1 cellular context compared by ENCODE assay signal in genomic region chr5:94025788-94026473, GRCh38.
TF ChIP-seq lines count a peak whose summit lies in the region.

No MANE protein-coding gene starts in this region.

TF ChIP-seq in HepG2, 621 proteins besides CTCF, POLR2A, EP300 and RAD21 (continued from another document and continues in another):
- TF ChIP-seq PTBP1 (IDR thresholded peaks at IDR 0.05; ENCODE audit: low read depth, low read length, poor library complexity, severe bottlenecking) (no peak), ZNF276 (CRISPR knock-in tag; IDR thresholded peaks at IDR 0.05; ENCODE audit: low read depth) (no peak), ZNF407 (CRISPR knock-in tag; IDR thresholded peaks at IDR 0.05; ENCODE audit: not compliant biosample characterization) (no peak), RXRA (CRISPR knock-in tag; IDR thresholded peaks at IDR 0.05) (peak; percentile 64; the same call in 1 of the 2 replicates), HNF4A (CRISPR knock-in tag; IDR thresholded peaks at IDR 0.05) (peak; percentile 96), HNRNPL (IDR thresholded peaks at IDR 0.05; ENCODE audit: low read depth, low read length) (no peak), RCOR2 (CRISPR knock-in tag; IDR thresholded peaks at IDR 0.05) (peak; percentile 45; the same call in 1 of the 2 replicates), ZC3H4 (CRISPR knock-in tag; IDR thresholded peaks at IDR 0.05; ENCODE audit: borderline replicate concordance) (no peak), XBP1 (CRISPR knock-in tag; IDR thresholded peaks at IDR 0.05) (no peak), GATAD1 (CRISPR knock-in tag; IDR thresholded peaks at IDR 0.05) (no peak), CBX1 (IDR thresholded peaks at IDR 0.05; ENCODE audit: low read depth) (no peak), HOXA3 (CRISPR knock-in tag; IDR thresholded peaks at IDR 0.05) (0 out of 2 replicates have a peak, but pooled peaks have one; percentile 22), SKIL (CRISPR knock-in tag; IDR thresholded peaks at IDR 0.05; ENCODE audit: borderline replicate concordance) (no peak), ZNF572 (CRISPR knock-in tag; IDR thresholded peaks at IDR 0.05) (0 out of 2 replicates have a peak, but pooled peaks have one; percentile 62), ZNF431 (CRISPR knock-in tag; IDR thresholded peaks at IDR 0.05; ENCODE audit: borderline replicate concordance, low read depth) (no peak), ZNF839 (CRISPR knock-in tag; IDR thresholded peaks at IDR 0.05; ENCODE audit: borderline replicate concordance) (no peak; the same call in 1 of the 2 replicates), MAFF (IDR thresholded peaks at IDR 0.05; ENCODE audit: low read depth, low read length) (no peak), HNF1B (CRISPR knock-in tag; IDR thresholded peaks at IDR 0.05) (peak; percentile 47; the same call in 1 of the 2 replicates), ZKSCAN5 (CRISPR knock-in tag; IDR thresholded peaks at IDR 0.05) (no peak), CHD2 (IDR thresholded peaks at IDR 0.05; ENCODE audit: low read depth, low read length) (no peak), ASH2L (IDR thresholded peaks at IDR 0.05; ENCODE audit: insufficient read length, low read depth, low read length) (no peak), RARG (CRISPR knock-in tag; IDR thresholded peaks at IDR 0.05; ENCODE audit: low read depth) (no peak), GFI1 (CRISPR knock-in tag; IDR thresholded peaks at IDR 0.05; ENCODE audit: borderline replicate concordance) (no peak), ZEB1 (IDR thresholded peaks at IDR 0.05; ENCODE audit: insufficient replicate concordance, low read depth) (no peak), ZNF20 (CRISPR knock-in tag; IDR thresholded peaks at IDR 0.05) (no peak), ZNF720 (CRISPR knock-in tag; IDR thresholded peaks at IDR 0.05) (no peak), ZNF891 (CRISPR knock-in tag; IDR thresholded peaks at IDR 0.05) (no peak), TEF (CRISPR knock-in tag; IDR thresholded peaks at IDR 0.05) (no peak), ZNF780A (CRISPR knock-in tag; IDR thresholded peaks at IDR 0.05) (no peak), ZNF367 (CRISPR knock-in tag; IDR thresholded peaks at IDR 0.05; ENCODE audit: borderline replicate concordance) (no peak), RAD51 (IDR thresholded peaks at IDR 0.05; ENCODE audit: borderline replicate concordance) (no peak), ZNF678 (CRISPR knock-in tag; IDR thresholded peaks at IDR 0.05) (no peak), NKX3-1 (CRISPR knock-in tag; IDR thresholded peaks at IDR 0.05) (no peak), THRA (CRISPR knock-in tag; IDR thresholded peaks at IDR 0.05; ENCODE audit: borderline replicate concordance) (0 out of 2 replicates have a peak, but pooled peaks have one; percentile 24), ZNF704 (CRISPR knock-in tag; IDR thresholded peaks at IDR 0.05; ENCODE audit: borderline replicate concordance) (no peak), SRSF1 (optimal IDR thresholded peaks at IDR 0.05; ENCODE audit: low read depth, low read length) (no peak), NFKB2 (CRISPR knock-in tag; IDR thresholded peaks at IDR 0.05; ENCODE audit: borderline replicate concordance) (no peak), ZNF253 (CRISPR knock-in tag; IDR thresholded peaks at IDR 0.05; ENCODE audit: borderline replicate concordance) (no peak), ZBTB7A (CRISPR knock-in tag; IDR thresholded peaks at IDR 0.05) (no peak), FOXK2 (IDR thresholded peaks at IDR 0.05) (no peak), SP4 (CRISPR knock-in tag; IDR thresholded peaks at IDR 0.05) (peak; percentile 38; the same call in 1 of the 2 replicates), BATF2 (CRISPR knock-in tag; IDR thresholded peaks at IDR 0.05) (no peak), SMARCE1 (IDR thresholded peaks at IDR 0.05; ENCODE audit: borderline replicate concordance) (no peak), WIZ (CRISPR knock-in tag; IDR thresholded peaks at IDR 0.05) (no peak), GTF3A (CRISPR knock-in tag; conservative IDR thresholded peaks at IDR 0.05) (no peak), NR2F6 (IDR thresholded peaks at IDR 0.05) (no peak), NR2F6 (CRISPR knock-in tag; IDR thresholded peaks at IDR 0.05) (no peak), ARNTL (CRISPR knock-in tag; IDR thresholded peaks at IDR 0.05) (no peak), ZNF670 (CRISPR knock-in tag; IDR thresholded peaks at IDR 0.05; ENCODE audit: borderline replicate concordance) (no peak), ZNF232 (CRISPR knock-in tag; IDR thresholded peaks at IDR 0.05; ENCODE audit: borderline replicate concordance) (no peak), KMT2B (CRISPR knock-in tag; IDR thresholded peaks at IDR 0.05) (no peak), GATA4 (IDR thresholded peaks at IDR 0.05; ENCODE audit: borderline replicate concordance, low read depth) (no peak), MATR3 (CRISPR knock-in tag; IDR thresholded peaks at IDR 0.05) (no peak), POLR2AphosphoS5 (IDR thresholded peaks at IDR 0.05; ENCODE audit: low read depth, low read length) (no peak), ATF1 (CRISPR knock-in tag; IDR thresholded peaks at IDR 0.05) (no peak), ZNF264 (CRISPR knock-in tag; IDR thresholded peaks at IDR 0.05) (no peak), ZFX (CRISPR knock-in tag; IDR thresholded peaks at IDR 0.05; ENCODE audit: low read depth) (peak; percentile 45; the same call in 1 of the 2 replicates)
